ENCODE assay signal across 8 cellular contexts in genomic region chr17:28726912-28727726, GRCh38. TPM values are rescaled to one million over a fixed set of nuclear protein-coding genes. Genes with fewer than 3 reads are reported as not detected.
A peak's percentile ranks its signal among the peaks of the same experiment; 100 is the strongest.
DNase-seq lines count a peak whose midpoint lies in the region; FAIRE-seq and TF ChIP-seq lines count a peak whose summit lies in the region.

No MANE protein-coding gene starts in this region.

- no peaks in the 10 kb centered on the region for H3K9me3 ChIP-seq in MG63
- H3K9me3 ChIP-seq in neuron (ENCODE audit: low read length), result no peaks in the 10 kb centered on the region
- H3K9me3 ChIP-seq in subcutaneous abdominal adipose tissue (ENCODE audit: control insufficient read depth in 5 of 5, low read length in 5 of 5), result no peaks in the 10 kb centered on the region

- H3K9ac ChIP-seq in subcutaneous abdominal adipose tissue (ENCODE audit: low read length in 5 of 5), result peak overlapping the region in 4 of 5 donors; percentile 30 to 78 (median 66)

- peaks cover 33% of the 10 kb centered on the region for H3K36me3 ChIP-seq in MG63
- H3K36me3 ChIP-seq in neuron (ENCODE audit: insufficient read depth, low read length), result peaks cover 25% of the 10 kb centered on the region
- peaks cover 5 to 27% (median 25%) of the 10 kb centered on the region in 5 donors for H3K36me3 ChIP-seq in subcutaneous abdominal adipose tissue (ENCODE audit: control insufficient read depth in 5 of 5, insufficient read depth in 5 of 5, low read length in 5 of 5)

- H3K4me1 ChIP-seq in neuron (ENCODE audit: insufficient read depth, low read length), result peaks cover 45% of the 10 kb centered on the region
- peaks cover 5 to 43% (median 39%) of the 10 kb centered on the region in 5 donors for H3K4me1 ChIP-seq in subcutaneous abdominal adipose tissue (ENCODE audit: control insufficient read depth in 5 of 5, insufficient read depth in 5 of 5, low read length in 5 of 5)

- DNase-seq in ELR (ENCODE audit: low read depth) (peak; percentile 95), H54 (ENCODE audit: insufficient read length, low spot score) (peak; percentile 95), MG63 (peak; percentile 91), SIG-M5 (lab: John Stamatoyannopoulos, UW) (peak; percentile 50), foreskin fibroblast (peak; percentile 86 to 97)
- DNase-seq in activated gamma-delta T cell treated with anti-CD3 and anti-CD28 coated beads, Interleukin-2, amount 50 U/mL, for 16 hours (ENCODE audit: low read depth), result peak; percentile 87

- peak; percentile 99 for TF ChIP-seq CTCF in foreskin fibroblast (IDR thresholded peaks at IDR 0.05; ENCODE audit: low read depth, low read length)

- peak overlapping the region; percentile 65 for H3K27ac ChIP-seq in subcutaneous abdominal adipose tissue (ENCODE audit: low read depth, low read length)

- peak overlapping the region; percentile 64 for H2AFZ ChIP-seq in neuron (ENCODE audit: low read depth, low read length)

- H3K27me3 ChIP-seq in MG63, result no peaks in the 10 kb centered on the region
- no peaks in the 10 kb centered on the region for H3K27me3 ChIP-seq in neuron (ENCODE audit: insufficient read depth, low read length)
- no peaks in the 10 kb centered on the region for H3K27me3 ChIP-seq in subcutaneous abdominal adipose tissue (ENCODE audit: control insufficient read depth in 5 of 5, insufficient read depth in 4 of 5, low read length in 5 of 5)

- no peak for FAIRE-seq in H54 (lab: Jason Lieb, UNC)

- H3K4me3 ChIP-seq in MG63 (peak overlapping the region; percentile 69), foreskin fibroblast (ENCODE audit: low read depth in 1 of 2, low read length in 2 of 2) (peak overlapping the region; percentile 76 to 83), neuron (ENCODE audit: low read length) (peak overlapping the region; percentile 93), subcutaneous abdominal adipose tissue (ENCODE audit: low read depth in 1 of 5, low read length in 5 of 5) (peak overlapping the region; percentile 41 to 95 (median 72))

- no peak; the same call in 1 of the 2 replicates for TF ChIP-seq POLR2A in H54 (IDR thresholded peaks at IDR 0.05; ENCODE audit: low read depth, low read length)

RNA-seq across cellular contexts. Expression of gene TLCD1, which starts 1.1 kb away (rescaled TPM):
- total RNA-seq in MG63 (2014; rRNA removed; shearing (Covaris generic); ENCODE audit: low replicate concordance), result 6.7 and 26.1 TPM in 2 replicates

RNA-seq across cellular contexts. Expression of gene NEK8, which starts 1.5 kb away (rescaled TPM):
- total RNA-seq in MG63 (2014; rRNA removed; shearing (Covaris generic); ENCODE audit: low replicate concordance), result 0.69 and 4.0 TPM in 2 replicates

RNA-seq across cellular contexts. Expression of gene RPL23A, which starts 7.3 kb away (rescaled TPM):
- total RNA-seq in MG63 (2014; rRNA removed; shearing (Covaris generic); ENCODE audit: low replicate concordance), result 768 and 1,491 TPM in 2 replicates

RNA-seq across cellular contexts. Expression of gene RAB34, which starts 9.5 kb away (rescaled TPM):
- 445 and 645 TPM in 2 replicates for total RNA-seq in MG63 (2014; rRNA removed; shearing (Covaris generic); ENCODE audit: low replicate concordance)

RNA-seq across cellular contexts. Expression of gene PROCA1, which starts 15.4 kb away (rescaled TPM):
- 0.79 TPM in 1 of 2 replicates, not detected in the other for total RNA-seq in MG63 (2014; rRNA removed; shearing (Covaris generic); ENCODE audit: low replicate concordance)

Comparison
In these comparisons a context has a peak if more than half of its experiments do, and no peak if none do; other contexts are left out.
1. Peak in every context shown above with its lines: DNase-seq, H3K4me3 ChIP-seq and H3K27ac ChIP-seq.